In genomic region chr20:62725596-62726268, GRCh38 we compare ENCODE assay signal across 20 cellular contexts. TPM values are rescaled to one million over a fixed set of nuclear protein-coding genes. Genes with fewer than 3 reads are reported as not detected.
A peak's percentile ranks its signal among the peaks of the same experiment; 100 is the strongest.
DNase-seq lines count a peak whose midpoint lies in the region; ATAC-seq and TF ChIP-seq lines count a peak whose summit lies in the region.
"Had no signal": no experiment of that assay in that cellular context is flagged by ENCODE, and none has a peak within 500 bp of the region (broad histone marks: within the 10 kb centered on the region; RNA-seq: fewer than 3 reads in every experiment).

No MANE protein-coding gene starts in this region.

- H3K9me3 ChIP-seq in BLaER1 (peaks cover 11% of the 10 kb centered on the region), HCT116 (ENCODE audit: control insufficient read depth in 1 of 2, insufficient read depth in 1 of 2, low read depth in 1 of 2, low read length in 2 of 2) (no peaks in the 10 kb centered on the region), left ventricle myocardium inferior (replicated peaks) (peaks cover 16% of the 10 kb centered on the region), suprapubic skin (no peaks in the 10 kb centered on the region)

- H3K9ac ChIP-seq in BLaER1 (peak overlapping the region; percentile 20; the same call in 1 of the 2 replicates), HCT116 (ENCODE audit: low read length) (no peak overlapping the region), rectal smooth muscle tissue (ENCODE audit: low read length) (no peak overlapping the region)
- H3K9ac ChIP-seq: SK-N-SH had no signal

- no peak for TF ChIP-seq EP300 in suprapubic skin (IDR thresholded peaks at IDR 0.05)

- H3K27ac ChIP-seq in BLaER1 = peak overlapping the region; percentile 93
- H3K27ac ChIP-seq in HCT116 (ENCODE audit: low read depth, low read length) = peak overlapping the region; percentile 28; the same call in 1 of the 2 replicates
- H3K27ac ChIP-seq in left ventricle myocardium inferior (replicated peaks) = no peak overlapping the region
- H3K27ac ChIP-seq in rectal smooth muscle tissue (ENCODE audit: low read depth, low read length) = peak overlapping the region; percentile 97
- no peak overlapping the region for H3K27ac ChIP-seq in suprapubic skin
- H3K27ac ChIP-seq: C4-2B, Peyer's patch had no signal

- TF ChIP-seq CTCF in HCT116 (IDR thresholded peaks at IDR 0.05 in 2 of 3, conservative IDR thresholded peaks at IDR 0.05 in 1 of 3; ENCODE audit: borderline replicate concordance in 1 of 3, insufficient read depth in 1 of 3, low read depth in 2 of 3, low read length in 2 of 3) (no peak), left ventricle myocardium inferior (IDR thresholded peaks at IDR 0.05; ENCODE audit: borderline replicate concordance) (no peak), suprapubic skin (IDR thresholded peaks at IDR 0.05) (no peak)

- H4K20me1 ChIP-seq in BLaER1 (no peaks in the 10 kb centered on the region), HCT116 (ENCODE audit: insufficient read depth) (peaks cover 38% of the 10 kb centered on the region)

- H3K4me3 ChIP-seq in BLaER1 (no peak overlapping the region; the same call in 1 of the 2 replicates), HCT116 (replicated peaks in 1 of 2; ENCODE audit: low read depth in 1 of 2, low read length in 2 of 2) (no peak overlapping the region), left ventricle myocardium inferior (no peak overlapping the region), rectal smooth muscle tissue (ENCODE audit: low read length) (peak overlapping the region; percentile 40), suprapubic skin (no peak overlapping the region)
- H3K4me3 ChIP-seq: MG63, Peyer's patch had no signal

- peak overlapping the region; percentile 93 for H3K4me2 ChIP-seq in BLaER1
- H3K4me2 ChIP-seq in HCT116 (ENCODE audit: low read length) = no peak overlapping the region
- H3K4me2 ChIP-seq: SK-N-SH had no signal

- CTCF ChIA-PET in HCT116 (lab: Charles Lee) = no interaction called here

- peaks cover 100% of the 10 kb centered on the region for H3K79me2 ChIP-seq in HCT116 (ENCODE audit: insufficient read depth, low read length)

- POLR2A ChIA-PET in HCT116 (lab: Charles Lee) = no interaction called here

- H3K36me3 ChIP-seq in BLaER1 = no peaks in the 10 kb centered on the region
- H3K36me3 ChIP-seq in HCT116 (ENCODE audit: control insufficient read depth in 1 of 2, insufficient read depth in 2 of 2, low read length in 2 of 2) = peaks cover 26 to 92% of the 10 kb centered on the region in 2 experiments
- no peaks in the 10 kb centered on the region for H3K36me3 ChIP-seq in left ventricle myocardium inferior
- H3K36me3 ChIP-seq in rectal smooth muscle tissue (ENCODE audit: control insufficient read depth, insufficient read depth, low read length) = no peaks in the 10 kb centered on the region
- no peaks in the 10 kb centered on the region for H3K36me3 ChIP-seq in suprapubic skin
- H3K36me3 ChIP-seq: MG63, Peyer's patch had no signal

- no peak for DNase-seq in HCT116 (ENCODE audit: low read depth, low spot score)
- peak; percentile 6 for DNase-seq in left ventricle myocardium inferior
- no peak for DNase-seq in NCI-H226
- DNase-seq in suprapubic skin (ENCODE audit: low spot score in 2 of 2) = no peak
- DNase-seq: HFFc6; Kasumi-1; MG63; NCI-H1092; NCI-H2081; NCI-H2171 treated with DMSO at 0.1 percent for 48 hours; NCI-H446 treated with DMSO at 0.1 percent for 48 hours; NK-92 treated with Interleukin-12 subunit alpha and Interleukin-12 subunit beta, amount 100 ng/mL, for 24 hours; Peyer's patch; SHP77 treated with DMSO at 0.1 percent for 48 hours; SK-N-SH had no signal

- H3K4me1 ChIP-seq in BLaER1 (peaks cover 93% of the 10 kb centered on the region), HCT116 (ENCODE audit: control insufficient read depth in 1 of 2, insufficient read depth in 2 of 2, low read length in 2 of 2) (peaks cover 7 to 98% of the 10 kb centered on the region in 2 experiments; a peak in 3 of 4 replicates), left ventricle myocardium inferior (no peaks in the 10 kb centered on the region), rectal smooth muscle tissue (ENCODE audit: control insufficient read depth, insufficient read depth, low read length) (peaks cover 53% of the 10 kb centered on the region), suprapubic skin (no peaks in the 10 kb centered on the region)
- H3K4me1 ChIP-seq: Peyer's patch had no signal

- H3K27me3 ChIP-seq in BLaER1 = no peaks in the 10 kb centered on the region
- no peaks in the 10 kb centered on the region for H3K27me3 ChIP-seq in HCT116 (ENCODE audit: insufficient read depth, low read length)
- H3K27me3 ChIP-seq in left ventricle myocardium inferior (ENCODE audit: low read depth) = peaks cover 92% of the 10 kb centered on the region
- no peaks in the 10 kb centered on the region for H3K27me3 ChIP-seq in rectal smooth muscle tissue (ENCODE audit: control insufficient read depth, insufficient read depth, low read length)
- peaks cover 78% of the 10 kb centered on the region for H3K27me3 ChIP-seq in suprapubic skin
- H3K27me3 ChIP-seq: MG63, Peyer's patch had no signal

- H3K9me2 ChIP-seq in HCT116 (ENCODE audit: insufficient read depth) = no peaks in the 10 kb centered on the region
- H3K9me2 ChIP-seq: SK-N-SH had no signal

- ATAC-seq in HCT116 (no peak), esophagus mucosa (no peak)

- intact Hi-C loops in HCT116 (cut with micrococcal nuclease) (no loop called here), left ventricle myocardium inferior (cut with micrococcal nuclease) (no loop called here)

- WGBS in suprapubic skin = 91% methylated on average over 14 of the region's 15 CpGs

- RAD21 ChIA-PET in HCT116 (lab: Charles Lee; ENCODE audit: low non-redundant PET in 1 of 2, low total read pairs in 2 of 2, uncharacterized antibody in 2 of 2, unreplicated experiment in 2 of 2) = no interaction called here

- no peak overlapping the region for H2AFZ ChIP-seq in HCT116 (ENCODE audit: low read depth, low read length, poor library complexity, severe bottlenecking)

- TF ChIP-seq POLR2A in HCT116 (IDR thresholded peaks at IDR 0.05; ENCODE audit: borderline replicate concordance, extremely low read depth, insufficient read depth, insufficient read length) = no peak
- TF ChIP-seq POLR2A in suprapubic skin (IDR thresholded peaks at IDR 0.05) = no peak

- no peak for TF ChIP-seq RAD21 in HCT116 (IDR thresholded peaks at IDR 0.05; ENCODE audit: low read depth)

- BruUV-seq in HCT116 (replicated peaks; lab: Mats Ljungman, UMichigan) = no TSS peak

TF ChIP-seq in HCT116, 20 proteins besides CTCF, POLR2A, EP300 and RAD21:
- TF ChIP-seq SIN3A (IDR thresholded peaks at IDR 0.05; ENCODE audit: low read depth) = no peak
- no peak for TF ChIP-seq EZH2phosphoT487 (IDR thresholded peaks at IDR 0.05; ENCODE audit: borderline replicate concordance)
- TF ChIP-seq CBX3 (IDR thresholded peaks at IDR 0.05; ENCODE audit: low read depth) = no peak
- no peak for TF ChIP-seq EGR1 (IDR thresholded peaks at IDR 0.05; ENCODE audit: low read depth)
- TF ChIP-seq EZH2 (IDR thresholded peaks at IDR 0.05) = no peak
- TF ChIP-seq FOSL1 (IDR thresholded peaks at IDR 0.05; ENCODE audit: low read depth) = no peak

RNA-seq across cellular contexts. Expression of gene NTSR1, which starts 17.1 kb away (rescaled TPM):
- total RNA-seq in HCT116 (2021; ENCODE audit: unreplicated experiment) (187 TPM), left ventricle myocardium inferior (not detected), suprapubic skin (under 1 TPM in 2 of 4 donors, not detected in 2; 0.16 to 0.55 TPM), esophagus mucosa (not detected)
- 139 and 172 TPM in 2 replicates for polyA plus RNA-seq in HCT116 (2012)
- polyA plus RNA-seq: IgD-negative memory B cell had no signal

Comparison
In these comparisons a context has a peak if more than half of its experiments do, and no peak if none do; other contexts are left out.
1. H3K27ac ChIP-seq: peak in BLaER1 (single experiment), HCT116 (single experiment) and rectal smooth muscle tissue (single experiment); none in left ventricle myocardium inferior (single experiment) and suprapubic skin (single experiment).
2. RNA of gene NTSR1, which starts 17.1 kb away (total RNA-seq): 187 TPM in HCT116 (single experiment); 0.16 to 0.55 TPM in suprapubic skin, not detected in esophagus mucosa (single experiment) and not detected in left ventricle myocardium inferior (single experiment); every median in the first group is over 100 times any median in the second.